30 cellular contexts compared by ENCODE assay signal in the genomic region with DNA sequence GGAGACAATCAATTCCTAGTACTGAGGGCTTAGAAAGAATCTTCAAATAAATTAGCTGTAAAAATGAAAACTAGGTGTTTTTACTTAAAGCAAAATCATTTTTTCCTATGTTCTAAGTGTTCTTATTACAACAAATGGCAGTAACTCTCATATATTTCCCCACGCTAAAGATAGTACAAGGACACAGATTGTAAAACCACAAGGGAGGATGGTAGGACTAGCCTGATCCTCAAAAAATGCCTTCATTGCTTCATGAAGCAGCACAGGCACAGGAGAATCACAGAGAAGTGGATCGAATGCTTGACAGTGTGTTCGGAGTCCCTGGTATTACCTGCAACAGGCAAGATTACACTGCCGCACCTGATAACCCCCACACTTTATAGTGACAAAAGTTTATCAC. TPM values are rescaled to one million over a fixed set of nuclear protein-coding genes. Genes with fewer than 3 reads are reported as not detected.
DNase-seq lines count a peak whose midpoint lies in the region; ATAC-seq lines count a peak whose summit lies in the region.
"Had no signal": no experiment of that assay in that cellular context is flagged by ENCODE, and none has a peak within 500 bp of the region (broad histone marks: within the 10 kb centered on the region; RNA-seq: fewer than 3 reads in every experiment).

No MANE protein-coding gene starts in this region.

- peaks cover 4% of the 10 kb centered on the region for H3K4me1 Mint-ChIP-seq in activated CD4-positive, alpha-beta T cell treated with anti-CD3 and anti-CD28 coated beads for 36 hours
- peaks cover 42% of the 10 kb centered on the region for H3K4me1 Mint-ChIP-seq in stimulated activated effector memory CD8-positive, alpha-beta T cell treated with anti-CD3 and anti-CD28 coated beads, Interleukin-12 subunit alpha, Interleukin-12 subunit beta, amount 100 ng/mL, for 72 hours

- peaks cover 23% of the 10 kb centered on the region for H3K36me3 Mint-ChIP-seq in activated CD4-positive, alpha-beta T cell treated with anti-CD3 and anti-CD28 coated beads for 36 hours (ENCODE audit: low read depth)
- peaks cover 17% of the 10 kb centered on the region for H3K36me3 Mint-ChIP-seq in stimulated activated effector memory CD8-positive, alpha-beta T cell treated with anti-CD3 and anti-CD28 coated beads, Interleukin-12 subunit alpha, Interleukin-12 subunit beta, amount 100 ng/mL, for 72 hours

- POLR2A ChIA-PET in activated CD4-positive, alpha-beta T cell treated with anti-CD3 and anti-CD28 coated beads for 36 hours (lab: Charles Lee): no interaction called here

- peaks cover 10% of the 10 kb centered on the region for H3K9me3 Mint-ChIP-seq in activated CD4-positive, alpha-beta T cell treated with anti-CD3 and anti-CD28 coated beads for 36 hours (ENCODE audit: low read depth)
- H3K9me3 Mint-ChIP-seq in stimulated activated effector memory CD8-positive, alpha-beta T cell treated with anti-CD3 and anti-CD28 coated beads, Interleukin-12 subunit alpha, Interleukin-12 subunit beta, amount 100 ng/mL, for 72 hours: peaks cover 3% of the 10 kb centered on the region

- no peak for ATAC-seq in activated CD4-positive, alpha-beta T cell treated with anti-CD3 and anti-CD28 coated beads for 36 hours
- ATAC-seq in stimulated activated effector memory CD8-positive, alpha-beta T cell treated with anti-CD3 and anti-CD28 coated beads, Interleukin-12 subunit alpha, Interleukin-12 subunit beta, amount 100 ng/mL, for 72 hours: no peak
- ATAC-seq in HG03442 (IDR thresholded peaks at IDR 0.05; ENCODE audit: unreplicated experiment) (no peak), HG03565 (IDR thresholded peaks at IDR 0.05; ENCODE audit: unreplicated experiment) (no peak)
- ATAC-seq: GM12878, Panc1 had no signal

- no peaks in the 10 kb centered on the region for H3K27me3 Mint-ChIP-seq in activated CD4-positive, alpha-beta T cell treated with anti-CD3 and anti-CD28 coated beads for 36 hours

- peak overlapping the region; percentile 27 for H3K27ac Mint-ChIP-seq in activated CD4-positive, alpha-beta T cell treated with anti-CD3 and anti-CD28 coated beads for 36 hours
- H3K27ac Mint-ChIP-seq in stimulated activated effector memory CD8-positive, alpha-beta T cell treated with anti-CD3 and anti-CD28 coated beads, Interleukin-12 subunit alpha, Interleukin-12 subunit beta, amount 100 ng/mL, for 72 hours: peak overlapping the region; percentile 84

- CTCF ChIA-PET in activated CD4-positive, alpha-beta T cell treated with anti-CD3 and anti-CD28 coated beads for 36 hours (lab: Charles Lee): no interaction called here

- no peak for DNase-seq in activated CD4-positive, alpha-beta T cell treated with anti-CD3 and anti-CD28 coated beads for 36 hours
- DNase-seq in activated CD4-positive, alpha-beta T cell treated with anti-CD3 and anti-CD28 coated beads for 48 hours: no peak
- DNase-seq in amniotic epithelial cell (ENCODE audit: low read depth) (peak; percentile 80), myocyte (ENCODE audit: low read depth) (peak; percentile 13), NCI-H128 (lab: John Stamatoyannopoulos, UW; ENCODE audit: unreplicated experiment) (no peak)
- no peak for DNase-seq in stimulated activated effector memory CD8-positive, alpha-beta T cell treated with anti-CD3 and anti-CD28 coated beads, Interleukin-12 subunit alpha, Interleukin-12 subunit beta, amount 100 ng/mL, for 72 hours (ENCODE audit: low spot score in 2 of 2)
- DNase-seq: 8988T, COR-L47, DMS79, EL, GDM1, HCEC 1CT, IMR-90, KG1, MG63, NCI-H1092, NCI-H1436, NCI-H187, NCI-H2081 treated with DMSO at 0.1 percent for 48 hours, NCI-H2171, NCI-H226, NCI-H510A, NCI-H69, SHP77 had no signal

- no peak overlapping the region for H3K4me3 Mint-ChIP-seq in activated CD4-positive, alpha-beta T cell treated with anti-CD3 and anti-CD28 coated beads for 36 hours
- H3K4me3 Mint-ChIP-seq in stimulated activated effector memory CD8-positive, alpha-beta T cell treated with anti-CD3 and anti-CD28 coated beads, Interleukin-12 subunit alpha, Interleukin-12 subunit beta, amount 100 ng/mL, for 72 hours: peak overlapping the region; percentile 27

- intact Hi-C loops in activated CD4-positive, alpha-beta T cell treated with anti-CD3 and anti-CD28 coated beads for 36 hours (cut with DNase I, micrococcal nuclease): no loop called here

RNA-seq across cellular contexts. Expression of a gene that starts 58.5 kb away (rescaled TPM):
- 1 to 10 TPM; 1.8 to 2.4 TPM for total RNA-seq in activated CD4-positive, alpha-beta T cell treated with anti-CD3 and anti-CD28 coated beads for 36 hours
- not detected in 2 replicates for total RNA-seq in myocyte
- polyA plus RNA-seq in myocyte (2012): not detected
- total RNA-seq: OCI-LY7, SK-MEL-5 had no signal

Comparison
In these comparisons a context has a peak if more than half of its experiments do, and no peak if none do; other contexts are left out.
1. DNase-seq: peak in amniotic epithelial cell (single experiment) and myocyte (single experiment); none in activated CD4-positive, alpha-beta T cell treated with anti-CD3 and anti-CD28 coated beads for 36 hours (single experiment), activated CD4-positive, alpha-beta T cell treated with anti-CD3 and anti-CD28 coated beads for 48 hours (single experiment), stimulated activated effector memory CD8-positive, alpha-beta T cell treated with anti-CD3 and anti-CD28 coated beads, Interleukin-12 subunit alpha, Interleukin-12 subunit beta, amount 100 ng/mL, for 72 hours (0 of 2) and NCI-H128 (single experiment).